In genomic region chr3:146161725-146162047, GRCh38 we compare ENCODE assay signal across 8 cellular contexts. TPM values are rescaled to one million over a fixed set of nuclear protein-coding genes. Genes with fewer than 3 reads are reported as not detected.
DNase-seq lines count a peak whose midpoint lies in the region; ATAC-seq and TF ChIP-seq lines count a peak whose summit lies in the region.

No MANE protein-coding gene starts in this region.

- H3K27me3 ChIP-seq in psoas muscle (ENCODE audit: insufficient read depth in 3 of 3, low read length in 2 of 3): peaks cover 0 to 3% (median 0%) of the 10 kb centered on the region in 3 donors

- peak overlapping the region; percentile 85 for H3K4me3 ChIP-seq in psoas muscle

- no peak overlapping the region for H3K27ac Mint-ChIP-seq in T-cell

- H3K36me3 ChIP-seq in psoas muscle (ENCODE audit: insufficient read depth in 1 of 2, low read depth in 1 of 2): no peaks in the 10 kb centered on the region

- intact Hi-C loops in head of caudate nucleus (cut with DNase I) (no loop called here), psoas muscle (cut with DNase I) (no loop called here)

- no peaks in the 10 kb centered on the region for H3K9me3 ChIP-seq in psoas muscle

- no peaks in the 10 kb centered on the region for H3K4me1 ChIP-seq in psoas muscle

- WGBS in psoas muscle, 3 donors: 1 to 3% (median 3%) methylated on average over 13 of the region's 13 CpGs

- peaks cover 39 to 48% of the 10 kb centered on the region in 2 donors for H3K27me3 Mint-ChIP-seq in T-cell

- H3K4me3 Mint-ChIP-seq in T-cell: peak overlapping the region; percentile 25 to 41 (median 38)

- ATAC-seq in T-cell (replicated peaks in 1 of 4) (no peak), psoas muscle (peak in 3 of 4 donors; percentile 17 to 38 (median 17)), GM21381 (IDR thresholded peaks at IDR 0.05; ENCODE audit: unreplicated experiment) (no peak), GM18502 (IDR thresholded peaks at IDR 0.05; ENCODE audit: poor library complexity, unreplicated experiment) (no peak), GM21576 (IDR thresholded peaks at IDR 0.05; ENCODE audit: unreplicated experiment) (no peak)

- H3K36me3 Mint-ChIP-seq in T-cell: no peaks in the 10 kb centered on the region

- peak overlapping the region; percentile 85 for H3K27ac ChIP-seq in psoas muscle

- CTCF ChIA-PET in T-cell (lab: Charles Lee): no interaction called here

- DNase-seq in NCI-H2081 (lab: John Stamatoyannopoulos, UW): peak; percentile 25 to 60
- no peak for DNase-seq in NCI-H2081 treated with DMSO at 0.1 percent for 48 hours (lab: John Stamatoyannopoulos, UW)
- DNase-seq in T-cell: no peak
- peak in 29 of 42 donors; percentile 4 to 67 (median 27) for DNase-seq in head of caudate nucleus
- DNase-seq in psoas muscle: peak in 1 of 2 donors; percentile 56

- POLR2A ChIA-PET in T-cell (lab: Charles Lee): no interaction called here

- no peaks in the 10 kb centered on the region for H3K9me3 Mint-ChIP-seq in T-cell

- H3K4me1 Mint-ChIP-seq in T-cell: peaks cover 8 to 19% (median 11%) of the 10 kb centered on the region in 3 donors

- TF ChIP-seq CTCF in psoas muscle (IDR thresholded peaks at IDR 0.05): no peak

RNA-seq across cellular contexts. Expression of gene PLOD2, which starts 0.7 kb away (rescaled TPM):
- under 1 TPM in 4 of 5 donors, not detected in 1; 0.28 to 0.63 (median 0.46) TPM for total RNA-seq in T-cell
- total RNA-seq in psoas muscle: 1 to 10 TPM; 3.0 to 9.1 (median 7.6) TPM
- 10 to 100 TPM in 1 of 3 donors, 1 to 10 TPM in 2; 2.0 to 15.7 (median 3.8) TPM for polyA plus RNA-seq in psoas muscle

Comparison
In these comparisons a context has a peak if more than half of its experiments do, and no peak if none do; other contexts are left out.
1. DNase-seq: peak in NCI-H2081 (2 of 2) and head of caudate nucleus (29 of 42); none in NCI-H2081 treated with DMSO at 0.1 percent for 48 hours (single experiment) and T-cell (0 of 34).
2. ATAC-seq: peak in psoas muscle (3 of 4); none in T-cell (0 of 4), GM21381 (single experiment), GM18502 (single experiment) and GM21576 (single experiment).